In the genomic region with DNA sequence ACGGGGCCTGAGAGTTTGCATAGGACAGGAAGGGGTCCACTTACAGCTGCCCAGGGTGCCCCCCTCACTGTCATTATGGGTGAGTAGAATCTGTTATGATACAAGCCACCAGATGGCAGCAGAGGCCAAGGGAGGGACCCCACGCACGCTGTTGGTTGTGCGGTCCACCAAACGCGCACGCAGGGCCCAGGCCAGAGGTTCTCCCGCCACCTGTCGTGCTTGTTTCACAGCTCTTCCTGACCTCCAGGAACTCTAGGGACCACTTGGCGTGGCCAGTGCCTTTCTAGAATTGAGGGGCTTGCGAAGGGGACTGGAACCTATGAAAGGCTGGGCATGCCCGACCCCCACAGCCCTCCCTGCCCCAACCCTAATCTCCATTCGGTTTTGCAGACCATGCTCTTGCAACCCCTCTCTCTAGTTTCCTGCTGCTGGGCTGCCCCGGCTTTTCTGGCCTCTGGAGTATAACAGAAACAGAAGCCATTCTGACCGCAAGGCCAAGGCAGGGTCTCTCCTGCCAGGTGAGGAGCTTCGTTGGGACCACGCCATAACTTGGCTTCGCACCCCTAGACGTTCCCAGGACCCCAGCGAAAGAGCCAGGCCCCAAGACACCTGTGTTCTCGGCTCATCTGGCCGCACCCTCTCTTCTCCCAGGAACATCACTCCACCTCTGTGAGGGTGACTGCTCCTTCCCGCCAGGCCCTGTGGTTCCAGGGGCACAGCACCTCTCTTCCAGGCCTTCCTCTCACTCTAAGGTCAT, we compare ENCODE assay signal across 1 cellular context.
TF ChIP-seq lines count a peak whose summit lies in the region.

No MANE protein-coding gene starts in this region.

TF ChIP-seq in HepG2, 621 proteins besides CTCF, POLR2A, EP300 and RAD21 (continued from another document and continues in another):
- TF ChIP-seq ZNF558 (CRISPR knock-in tag; IDR thresholded peaks at IDR 0.05; ENCODE audit: borderline replicate concordance) (no peak), MZF1 (CRISPR knock-in tag; IDR thresholded peaks at IDR 0.05; ENCODE audit: borderline replicate concordance) (no peak), MLLT10 (CRISPR knock-in tag; IDR thresholded peaks at IDR 0.05) (no peak), SUZ12 (IDR thresholded peaks at IDR 0.05; ENCODE audit: low read depth, low read length) (no peak), ZIK1 (CRISPR knock-in tag; IDR thresholded peaks at IDR 0.05; ENCODE audit: borderline replicate concordance, low read depth) (no peak), ZNF772 (CRISPR knock-in tag; IDR thresholded peaks at IDR 0.05) (no peak), ZNF678 (CRISPR knock-in tag; IDR thresholded peaks at IDR 0.05) (no peak), YEATS2 (CRISPR knock-in tag; IDR thresholded peaks at IDR 0.05; ENCODE audit: borderline replicate concordance) (no peak), CAMTA2 (CRISPR knock-in tag; IDR thresholded peaks at IDR 0.05; ENCODE audit: borderline replicate concordance) (0 out of 2 replicates have a peak, but pooled peaks have one; percentile 38), PAWR (CRISPR knock-in tag; IDR thresholded peaks at IDR 0.05; ENCODE audit: borderline replicate concordance) (no peak), SETDB1 (CRISPR knock-in tag; IDR thresholded peaks at IDR 0.05; ENCODE audit: borderline replicate concordance) (no peak), MBNL3 (CRISPR knock-in tag; conservative IDR thresholded peaks at IDR 0.05) (no peak), KMT2B (CRISPR knock-in tag; IDR thresholded peaks at IDR 0.05) (no peak), ZNF253 (CRISPR knock-in tag; IDR thresholded peaks at IDR 0.05; ENCODE audit: borderline replicate concordance) (no peak), NR3C1 (CRISPR knock-in tag; IDR thresholded peaks at IDR 0.05) (no peak), SRSF4 (IDR thresholded peaks at IDR 0.05; ENCODE audit: low read depth, low read length, poor library complexity, severe bottlenecking) (no peak), KDM3A (CRISPR knock-in tag; IDR thresholded peaks at IDR 0.05; ENCODE audit: low read depth) (no peak), ARNT2 (CRISPR knock-in tag; IDR thresholded peaks at IDR 0.05; ENCODE audit: low read depth) (no peak), CENPX (CRISPR knock-in tag; IDR thresholded peaks at IDR 0.05) (no peak), RBAK (CRISPR knock-in tag; IDR thresholded peaks at IDR 0.05) (peak; percentile 90), ZNF143 (CRISPR knock-in tag; IDR thresholded peaks at IDR 0.05) (no peak), ZNF557 (CRISPR knock-in tag; IDR thresholded peaks at IDR 0.05) (no peak), TBX2 (CRISPR knock-in tag; IDR thresholded peaks at IDR 0.05; ENCODE audit: borderline replicate concordance) (no peak), ZFP82 (CRISPR knock-in tag; IDR thresholded peaks at IDR 0.05; ENCODE audit: borderline replicate concordance) (no peak), ZNF530 (CRISPR knock-in tag; IDR thresholded peaks at IDR 0.05; ENCODE audit: low read depth) (no peak), ZNF563 (CRISPR knock-in tag; IDR thresholded peaks at IDR 0.05) (no peak), ZNF432 (CRISPR knock-in tag; IDR thresholded peaks at IDR 0.05; ENCODE audit: borderline replicate concordance) (no peak), NCOA2 (CRISPR knock-in tag; IDR thresholded peaks at IDR 0.05) (no peak), EZH2 (conservative IDR thresholded peaks at IDR 0.05; ENCODE audit: low read depth, low read length) (no peak), SMC3 (IDR thresholded peaks at IDR 0.05; ENCODE audit: low read length) (peak; percentile 81), RARG (CRISPR knock-in tag; IDR thresholded peaks at IDR 0.05; ENCODE audit: low read depth) (no peak), TCF7L2 (IDR thresholded peaks at IDR 0.05; ENCODE audit: low read depth, low read length) (no peak), ZFP36 (IDR thresholded peaks at IDR 0.05; ENCODE audit: borderline replicate concordance, low read depth, low read length, partially characterized antibody) (no peak)
- TF ChIP-seq, protein P1, sequence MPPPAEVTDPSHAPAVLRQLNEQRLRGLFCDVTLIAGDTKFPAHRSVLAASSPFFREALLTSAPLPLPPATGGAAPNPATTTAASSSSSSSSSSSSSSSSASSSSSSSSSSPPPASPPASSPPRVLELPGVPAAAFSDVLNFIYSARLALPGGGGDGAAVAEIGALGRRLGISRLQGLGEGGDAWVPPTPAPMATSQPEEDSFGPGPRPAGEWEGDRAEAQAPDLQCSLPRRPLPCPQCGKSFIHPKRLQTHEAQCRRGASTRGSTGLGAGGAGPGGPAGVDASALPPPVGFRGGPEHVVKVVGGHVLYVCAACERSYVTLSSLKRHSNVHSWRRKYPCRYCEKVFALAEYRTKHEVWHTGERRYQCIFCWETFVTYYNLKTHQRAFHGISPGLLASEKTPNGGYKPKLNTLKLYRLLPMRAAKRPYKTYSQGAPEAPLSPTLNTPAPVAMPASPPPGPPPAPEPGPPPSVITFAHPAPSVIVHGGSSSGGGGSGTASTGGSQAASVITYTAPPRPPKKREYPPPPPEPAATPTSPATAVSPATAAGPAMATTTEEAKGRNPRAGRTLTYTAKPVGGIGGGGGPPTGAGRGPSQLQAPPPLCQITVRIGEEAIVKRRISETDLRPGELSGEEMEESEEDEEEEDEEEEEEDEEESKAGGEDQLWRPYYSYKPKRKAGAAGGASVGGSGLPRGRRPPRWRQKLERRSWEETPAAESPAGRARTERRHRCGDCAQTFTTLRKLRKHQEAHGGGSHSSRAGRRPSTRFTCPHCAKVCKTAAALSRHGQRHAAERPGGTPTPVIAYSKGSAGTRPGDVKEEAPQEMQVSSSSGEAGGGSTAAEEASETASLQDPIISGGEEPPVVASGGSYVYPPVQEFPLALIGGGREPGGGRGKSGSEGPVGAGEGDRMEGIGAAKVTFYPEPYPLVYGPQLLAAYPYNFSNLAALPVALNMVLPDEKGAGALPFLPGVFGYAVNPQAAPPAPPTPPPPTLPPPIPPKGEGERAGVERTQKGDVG (CRISPR knock-in tag; IDR thresholded peaks at IDR 0.05; ENCODE audit: borderline replicate concordance), result peak; percentile 96
- TF ChIP-seq, protein P2, sequence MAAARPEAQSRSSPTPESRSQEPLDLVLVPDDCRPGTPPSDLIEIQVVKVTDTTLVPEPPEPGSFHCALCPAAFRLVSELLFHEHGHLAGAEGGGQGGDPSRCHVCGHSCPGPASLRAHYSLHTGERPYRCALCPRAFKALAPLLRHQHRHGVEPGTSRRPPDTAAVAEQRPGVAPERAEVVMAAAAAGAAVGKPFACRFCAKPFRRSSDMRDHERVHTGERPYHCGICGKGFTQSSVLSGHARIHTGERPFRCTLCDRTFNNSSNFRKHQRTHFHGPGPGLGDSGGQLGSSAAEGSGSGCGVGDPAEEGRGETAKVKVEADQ (CRISPR knock-in tag; IDR thresholded peaks at IDR 0.05; ENCODE audit: borderline replicate concordance), result no peak
- TF ChIP-seq, protein P3, sequence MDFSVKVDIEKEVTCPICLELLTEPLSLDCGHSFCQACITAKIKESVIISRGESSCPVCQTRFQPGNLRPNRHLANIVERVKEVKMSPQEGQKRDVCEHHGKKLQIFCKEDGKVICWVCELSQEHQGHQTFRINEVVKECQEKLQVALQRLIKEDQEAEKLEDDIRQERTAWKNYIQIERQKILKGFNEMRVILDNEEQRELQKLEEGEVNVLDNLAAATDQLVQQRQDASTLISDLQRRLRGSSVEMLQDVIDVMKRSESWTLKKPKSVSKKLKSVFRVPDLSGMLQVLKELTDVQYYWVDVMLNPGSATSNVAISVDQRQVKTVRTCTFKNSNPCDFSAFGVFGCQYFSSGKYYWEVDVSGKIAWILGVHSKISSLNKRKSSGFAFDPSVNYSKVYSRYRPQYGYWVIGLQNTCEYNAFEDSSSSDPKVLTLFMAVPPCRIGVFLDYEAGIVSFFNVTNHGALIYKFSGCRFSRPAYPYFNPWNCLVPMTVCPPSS (IDR thresholded peaks at IDR 0.05), result no peak
- TF ChIP-seq, protein P4, sequence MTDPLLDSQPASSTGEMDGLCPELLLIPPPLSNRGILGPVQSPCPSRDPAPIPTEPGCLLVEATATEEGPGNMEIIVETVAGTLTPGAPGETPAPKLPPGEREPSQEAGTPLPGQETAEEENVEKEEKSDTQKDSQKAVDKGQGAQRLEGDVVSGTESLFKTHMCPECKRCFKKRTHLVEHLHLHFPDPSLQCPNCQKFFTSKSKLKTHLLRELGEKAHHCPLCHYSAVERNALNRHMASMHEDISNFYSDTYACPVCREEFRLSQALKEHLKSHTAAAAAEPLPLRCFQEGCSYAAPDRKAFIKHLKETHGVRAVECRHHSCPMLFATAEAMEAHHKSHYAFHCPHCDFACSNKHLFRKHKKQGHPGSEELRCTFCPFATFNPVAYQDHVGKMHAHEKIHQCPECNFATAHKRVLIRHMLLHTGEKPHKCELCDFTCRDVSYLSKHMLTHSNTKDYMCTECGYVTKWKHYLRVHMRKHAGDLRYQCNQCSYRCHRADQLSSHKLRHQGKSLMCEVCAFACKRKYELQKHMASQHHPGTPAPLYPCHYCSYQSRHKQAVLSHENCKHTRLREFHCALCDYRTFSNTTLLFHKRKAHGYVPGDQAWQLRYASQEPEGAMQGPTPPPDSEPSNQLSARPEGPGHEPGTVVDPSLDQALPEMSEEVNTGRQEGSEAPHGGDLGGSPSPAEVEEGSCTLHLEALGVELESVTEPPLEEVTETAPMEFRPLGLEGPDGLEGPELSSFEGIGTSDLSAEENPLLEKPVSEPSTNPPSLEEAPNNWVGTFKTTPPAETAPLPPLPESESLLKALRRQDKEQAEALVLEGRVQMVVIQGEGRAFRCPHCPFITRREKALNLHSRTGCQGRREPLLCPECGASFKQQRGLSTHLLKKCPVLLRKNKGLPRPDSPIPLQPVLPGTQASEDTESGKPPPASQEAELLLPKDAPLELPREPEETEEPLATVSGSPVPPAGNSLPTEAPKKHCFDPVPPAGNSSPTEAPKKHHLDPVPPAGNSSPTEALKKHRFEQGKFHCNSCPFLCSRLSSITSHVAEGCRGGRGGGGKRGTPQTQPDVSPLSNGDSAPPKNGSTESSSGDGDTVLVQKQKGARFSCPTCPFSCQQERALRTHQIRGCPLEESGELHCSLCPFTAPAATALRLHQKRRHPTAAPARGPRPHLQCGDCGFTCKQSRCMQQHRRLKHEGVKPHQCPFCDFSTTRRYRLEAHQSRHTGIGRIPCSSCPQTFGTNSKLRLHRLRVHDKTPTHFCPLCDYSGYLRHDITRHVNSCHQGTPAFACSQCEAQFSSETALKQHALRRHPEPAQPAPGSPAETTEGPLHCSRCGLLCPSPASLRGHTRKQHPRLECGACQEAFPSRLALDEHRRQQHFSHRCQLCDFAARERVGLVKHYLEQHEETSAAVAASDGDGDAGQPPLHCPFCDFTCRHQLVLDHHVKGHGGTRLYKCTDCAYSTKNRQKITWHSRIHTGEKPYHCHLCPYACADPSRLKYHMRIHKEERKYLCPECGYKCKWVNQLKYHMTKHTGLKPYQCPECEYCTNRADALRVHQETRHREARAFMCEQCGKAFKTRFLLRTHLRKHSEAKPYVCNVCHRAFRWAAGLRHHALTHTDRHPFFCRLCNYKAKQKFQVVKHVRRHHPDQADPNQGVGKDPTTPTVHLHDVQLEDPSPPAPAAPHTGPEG (CRISPR knock-in tag; IDR thresholded peaks at IDR 0.05), result no peak
- TF ChIP-seq, protein P5, sequence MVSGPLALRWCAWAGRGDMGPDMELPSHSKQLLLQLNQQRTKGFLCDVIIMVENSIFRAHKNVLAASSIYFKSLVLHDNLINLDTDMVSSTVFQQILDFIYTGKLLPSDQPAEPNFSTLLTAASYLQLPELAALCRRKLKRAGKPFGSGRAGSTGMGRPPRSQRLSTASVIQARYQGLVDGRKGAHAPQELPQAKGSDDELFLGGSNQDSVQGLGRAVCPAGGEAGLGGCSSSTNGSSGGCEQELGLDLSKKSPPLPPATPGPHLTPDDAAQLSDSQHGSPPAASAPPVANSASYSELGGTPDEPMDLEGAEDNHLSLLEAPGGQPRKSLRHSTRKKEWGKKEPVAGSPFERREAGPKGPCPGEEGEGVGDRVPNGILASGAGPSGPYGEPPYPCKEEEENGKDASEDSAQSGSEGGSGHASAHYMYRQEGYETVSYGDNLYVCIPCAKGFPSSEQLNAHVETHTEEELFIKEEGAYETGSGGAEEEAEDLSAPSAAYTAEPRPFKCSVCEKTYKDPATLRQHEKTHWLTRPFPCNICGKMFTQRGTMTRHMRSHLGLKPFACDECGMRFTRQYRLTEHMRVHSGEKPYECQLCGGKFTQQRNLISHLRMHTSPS (CRISPR knock-in tag; IDR thresholded peaks at IDR 0.05; ENCODE audit: low read depth), result no peak
- TF ChIP-seq, protein P6, sequence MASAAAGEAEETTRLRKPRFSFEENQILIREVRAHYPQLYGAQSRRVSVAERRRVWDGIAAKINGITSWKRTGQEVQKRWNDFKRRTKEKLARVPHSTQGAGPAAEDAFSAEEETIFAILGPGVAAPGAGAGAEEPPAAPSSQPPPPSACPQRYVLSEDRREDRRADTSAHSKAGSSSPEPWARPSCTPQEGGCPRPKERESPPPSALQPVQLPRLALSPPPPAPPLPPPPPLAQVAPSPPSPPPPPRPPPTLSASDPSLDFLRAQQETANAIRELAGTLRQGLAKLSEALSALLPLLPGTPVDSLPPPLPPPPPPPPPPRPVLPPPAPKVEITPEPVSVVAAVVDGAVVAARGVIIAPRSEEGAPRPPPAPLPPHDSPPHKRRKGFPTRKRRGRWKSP (CRISPR knock-in tag; IDR thresholded peaks at IDR 0.05), result no peak
- TF ChIP-seq, protein P7, sequence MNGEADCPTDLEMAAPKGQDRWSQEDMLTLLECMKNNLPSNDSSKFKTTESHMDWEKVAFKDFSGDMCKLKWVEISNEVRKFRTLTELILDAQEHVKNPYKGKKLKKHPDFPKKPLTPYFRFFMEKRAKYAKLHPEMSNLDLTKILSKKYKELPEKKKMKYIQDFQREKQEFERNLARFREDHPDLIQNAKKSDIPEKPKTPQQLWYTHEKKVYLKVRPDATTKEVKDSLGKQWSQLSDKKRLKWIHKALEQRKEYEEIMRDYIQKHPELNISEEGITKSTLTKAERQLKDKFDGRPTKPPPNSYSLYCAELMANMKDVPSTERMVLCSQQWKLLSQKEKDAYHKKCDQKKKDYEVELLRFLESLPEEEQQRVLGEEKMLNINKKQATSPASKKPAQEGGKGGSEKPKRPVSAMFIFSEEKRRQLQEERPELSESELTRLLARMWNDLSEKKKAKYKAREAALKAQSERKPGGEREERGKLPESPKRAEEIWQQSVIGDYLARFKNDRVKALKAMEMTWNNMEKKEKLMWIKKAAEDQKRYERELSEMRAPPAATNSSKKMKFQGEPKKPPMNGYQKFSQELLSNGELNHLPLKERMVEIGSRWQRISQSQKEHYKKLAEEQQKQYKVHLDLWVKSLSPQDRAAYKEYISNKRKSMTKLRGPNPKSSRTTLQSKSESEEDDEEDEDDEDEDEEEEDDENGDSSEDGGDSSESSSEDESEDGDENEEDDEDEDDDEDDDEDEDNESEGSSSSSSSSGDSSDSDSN (CRISPR knock-in tag; IDR thresholded peaks at IDR 0.05), result no peak
- TF ChIP-seq, protein P8, sequence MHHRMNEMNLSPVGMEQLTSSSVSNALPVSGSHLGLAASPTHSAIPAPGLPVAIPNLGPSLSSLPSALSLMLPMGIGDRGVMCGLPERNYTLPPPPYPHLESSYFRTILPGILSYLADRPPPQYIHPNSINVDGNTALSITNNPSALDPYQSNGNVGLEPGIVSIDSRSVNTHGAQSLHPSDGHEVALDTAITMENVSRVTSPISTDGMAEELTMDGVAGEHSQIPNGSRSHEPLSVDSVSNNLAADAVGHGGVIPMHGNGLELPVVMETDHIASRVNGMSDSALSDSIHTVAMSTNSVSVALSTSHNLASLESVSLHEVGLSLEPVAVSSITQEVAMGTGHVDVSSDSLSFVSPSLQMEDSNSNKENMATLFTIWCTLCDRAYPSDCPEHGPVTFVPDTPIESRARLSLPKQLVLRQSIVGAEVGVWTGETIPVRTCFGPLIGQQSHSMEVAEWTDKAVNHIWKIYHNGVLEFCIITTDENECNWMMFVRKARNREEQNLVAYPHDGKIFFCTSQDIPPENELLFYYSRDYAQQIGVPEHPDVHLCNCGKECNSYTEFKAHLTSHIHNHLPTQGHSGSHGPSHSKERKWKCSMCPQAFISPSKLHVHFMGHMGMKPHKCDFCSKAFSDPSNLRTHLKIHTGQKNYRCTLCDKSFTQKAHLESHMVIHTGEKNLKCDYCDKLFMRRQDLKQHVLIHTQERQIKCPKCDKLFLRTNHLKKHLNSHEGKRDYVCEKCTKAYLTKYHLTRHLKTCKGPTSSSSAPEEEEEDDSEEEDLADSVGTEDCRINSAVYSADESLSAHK (CRISPR knock-in tag; IDR thresholded peaks at IDR 0.05; ENCODE audit: borderline replicate concordance), result no peak
